ENCODE assay signal across 3 cellular contexts in the genomic region with DNA sequence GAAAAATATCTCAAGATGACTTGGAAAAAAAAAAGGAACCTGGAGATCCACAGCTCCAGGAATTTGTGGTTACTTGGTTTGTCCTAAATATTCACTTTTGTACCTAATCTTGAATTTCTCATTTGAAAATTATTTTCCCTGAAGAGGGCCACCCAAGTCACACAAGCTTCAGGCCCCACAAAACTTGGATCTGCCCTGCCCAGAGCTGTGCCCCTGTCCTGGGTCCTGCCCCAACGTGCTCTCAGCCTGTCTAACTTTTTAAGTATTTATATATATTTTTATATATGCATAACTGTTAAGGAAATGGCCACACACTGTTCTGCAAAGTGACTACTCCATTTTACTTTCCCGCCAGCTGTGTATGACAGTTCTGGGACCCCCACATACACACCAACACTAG.
TF ChIP-seq lines count a peak whose summit lies in the region.

No MANE protein-coding gene starts in this region.

TF ChIP-seq in SK-N-SH, 30 proteins besides CTCF, POLR2A, EP300 and RAD21 (continued from another document):
- TF ChIP-seq, protein P1, sequence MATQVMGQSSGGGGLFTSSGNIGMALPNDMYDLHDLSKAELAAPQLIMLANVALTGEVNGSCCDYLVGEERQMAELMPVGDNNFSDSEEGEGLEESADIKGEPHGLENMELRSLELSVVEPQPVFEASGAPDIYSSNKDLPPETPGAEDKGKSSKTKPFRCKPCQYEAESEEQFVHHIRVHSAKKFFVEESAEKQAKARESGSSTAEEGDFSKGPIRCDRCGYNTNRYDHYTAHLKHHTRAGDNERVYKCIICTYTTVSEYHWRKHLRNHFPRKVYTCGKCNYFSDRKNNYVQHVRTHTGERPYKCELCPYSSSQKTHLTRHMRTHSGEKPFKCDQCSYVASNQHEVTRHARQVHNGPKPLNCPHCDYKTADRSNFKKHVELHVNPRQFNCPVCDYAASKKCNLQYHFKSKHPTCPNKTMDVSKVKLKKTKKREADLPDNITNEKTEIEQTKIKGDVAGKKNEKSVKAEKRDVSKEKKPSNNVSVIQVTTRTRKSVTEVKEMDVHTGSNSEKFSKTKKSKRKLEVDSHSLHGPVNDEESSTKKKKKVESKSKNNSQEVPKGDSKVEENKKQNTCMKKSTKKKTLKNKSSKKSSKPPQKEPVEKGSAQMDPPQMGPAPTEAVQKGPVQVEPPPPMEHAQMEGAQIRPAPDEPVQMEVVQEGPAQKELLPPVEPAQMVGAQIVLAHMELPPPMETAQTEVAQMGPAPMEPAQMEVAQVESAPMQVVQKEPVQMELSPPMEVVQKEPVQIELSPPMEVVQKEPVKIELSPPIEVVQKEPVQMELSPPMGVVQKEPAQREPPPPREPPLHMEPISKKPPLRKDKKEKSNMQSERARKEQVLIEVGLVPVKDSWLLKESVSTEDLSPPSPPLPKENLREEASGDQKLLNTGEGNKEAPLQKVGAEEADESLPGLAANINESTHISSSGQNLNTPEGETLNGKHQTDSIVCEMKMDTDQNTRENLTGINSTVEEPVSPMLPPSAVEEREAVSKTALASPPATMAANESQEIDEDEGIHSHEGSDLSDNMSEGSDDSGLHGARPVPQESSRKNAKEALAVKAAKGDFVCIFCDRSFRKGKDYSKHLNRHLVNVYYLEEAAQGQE (IDR thresholded peaks at IDR 0.05; ENCODE audit: low read depth, low read length), result peak; percentile 71; the same call in 1 of the 2 replicates
- TF ChIP-seq CHD2 (IDR thresholded peaks at IDR 0.05; ENCODE audit: low read length, partially characterized antibody), result no peak

TF ChIP-seq in SK-N-SH treated with all-trans-retinoic acid at 6 μM for 48 hours, 23 proteins besides CTCF, POLR2A, EP300 and RAD21 (continued from another document):
- TF ChIP-seq, protein P2, sequence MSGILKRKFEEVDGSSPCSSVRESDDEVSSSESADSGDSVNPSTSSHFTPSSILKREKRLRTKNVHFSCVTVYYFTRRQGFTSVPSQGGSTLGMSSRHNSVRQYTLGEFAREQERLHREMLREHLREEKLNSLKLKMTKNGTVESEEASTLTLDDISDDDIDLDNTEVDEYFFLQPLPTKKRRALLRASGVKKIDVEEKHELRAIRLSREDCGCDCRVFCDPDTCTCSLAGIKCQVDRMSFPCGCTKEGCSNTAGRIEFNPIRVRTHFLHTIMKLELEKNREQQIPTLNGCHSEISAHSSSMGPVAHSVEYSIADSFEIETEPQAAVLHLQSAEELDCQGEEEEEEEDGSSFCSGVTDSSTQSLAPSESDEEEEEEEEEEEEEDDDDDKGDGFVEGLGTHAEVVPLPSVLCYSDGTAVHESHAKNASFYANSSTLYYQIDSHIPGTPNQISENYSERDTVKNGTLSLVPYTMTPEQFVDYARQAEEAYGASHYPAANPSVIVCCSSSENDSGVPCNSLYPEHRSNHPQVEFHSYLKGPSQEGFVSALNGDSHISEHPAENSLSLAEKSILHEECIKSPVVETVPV (CRISPR knock-in tag; IDR thresholded peaks at IDR 0.05), result no peak
- no peak for TF ChIP-seq SNAI2 (CRISPR knock-in tag; IDR thresholded peaks at IDR 0.05)

TF ChIP-seq in K562, 482 proteins besides CTCF, POLR2A, EP300 and RAD21 (continued from another document):
- TF ChIP-seq, protein P3, sequence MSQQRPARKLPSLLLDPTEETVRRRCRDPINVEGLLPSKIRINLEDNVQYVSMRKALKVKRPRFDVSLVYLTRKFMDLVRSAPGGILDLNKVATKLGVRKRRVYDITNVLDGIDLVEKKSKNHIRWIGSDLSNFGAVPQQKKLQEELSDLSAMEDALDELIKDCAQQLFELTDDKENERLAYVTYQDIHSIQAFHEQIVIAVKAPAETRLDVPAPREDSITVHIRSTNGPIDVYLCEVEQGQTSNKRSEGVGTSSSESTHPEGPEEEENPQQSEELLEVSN (IDR thresholded peaks at IDR 0.05; ENCODE audit: borderline replicate concordance in 1 of 2, extremely low read depth in 1 of 2, insufficient read depth in 1 of 2, insufficient read length in 1 of 2, low read depth in 1 of 2, low read length in 1 of 2, poor library complexity in 1 of 2, severe bottlenecking in 1 of 2), result peak in 1 of 2 experiments; percentile 11
- TF ChIP-seq MBD2 (IDR thresholded peaks at IDR 0.05; ENCODE audit: borderline replicate concordance, low read depth) (peak; percentile 10; the same call in 1 of the 2 replicates), ELF1 (tag; IDR thresholded peaks at IDR 0.05) (peak; percentile 22; the same call in 1 of the 2 replicates)
- TF ChIP-seq, protein P4, sequence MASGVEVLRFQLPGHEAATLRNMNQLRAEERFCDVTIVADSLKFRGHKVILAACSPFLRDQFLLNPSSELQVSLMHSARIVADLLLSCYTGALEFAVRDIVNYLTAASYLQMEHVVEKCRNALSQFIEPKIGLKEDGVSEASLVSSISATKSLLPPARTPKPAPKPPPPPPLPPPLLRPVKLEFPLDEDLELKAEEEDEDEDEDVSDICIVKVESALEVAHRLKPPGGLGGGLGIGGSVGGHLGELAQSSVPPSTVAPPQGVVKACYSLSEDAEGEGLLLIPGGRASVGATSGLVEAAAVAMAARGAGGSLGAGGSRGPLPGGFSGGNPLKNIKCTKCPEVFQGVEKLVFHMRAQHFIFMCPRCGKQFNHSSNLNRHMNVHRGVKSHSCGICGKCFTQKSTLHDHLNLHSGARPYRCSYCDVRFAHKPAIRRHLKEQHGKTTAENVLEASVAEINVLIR (CRISPR knock-in tag; IDR thresholded peaks at IDR 0.05), result 0 out of 2 replicates have a peak, but pooled peaks have one; percentile 7
- TF ChIP-seq, protein P5, sequence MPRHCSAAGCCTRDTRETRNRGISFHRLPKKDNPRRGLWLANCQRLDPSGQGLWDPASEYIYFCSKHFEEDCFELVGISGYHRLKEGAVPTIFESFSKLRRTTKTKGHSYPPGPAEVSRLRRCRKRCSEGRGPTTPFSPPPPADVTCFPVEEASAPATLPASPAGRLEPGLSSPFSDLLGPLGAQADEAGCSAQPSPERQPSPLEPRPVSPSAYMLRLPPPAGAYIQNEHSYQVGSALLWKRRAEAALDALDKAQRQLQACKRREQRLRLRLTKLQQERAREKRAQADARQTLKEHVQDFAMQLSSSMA (CRISPR knock-in tag; IDR thresholded peaks at IDR 0.05), result 0 out of 2 replicates have a peak, but pooled peaks have one; percentile 1
